Comparison of ENCODE assay signal across 7 cellular contexts in the genomic region with DNA sequence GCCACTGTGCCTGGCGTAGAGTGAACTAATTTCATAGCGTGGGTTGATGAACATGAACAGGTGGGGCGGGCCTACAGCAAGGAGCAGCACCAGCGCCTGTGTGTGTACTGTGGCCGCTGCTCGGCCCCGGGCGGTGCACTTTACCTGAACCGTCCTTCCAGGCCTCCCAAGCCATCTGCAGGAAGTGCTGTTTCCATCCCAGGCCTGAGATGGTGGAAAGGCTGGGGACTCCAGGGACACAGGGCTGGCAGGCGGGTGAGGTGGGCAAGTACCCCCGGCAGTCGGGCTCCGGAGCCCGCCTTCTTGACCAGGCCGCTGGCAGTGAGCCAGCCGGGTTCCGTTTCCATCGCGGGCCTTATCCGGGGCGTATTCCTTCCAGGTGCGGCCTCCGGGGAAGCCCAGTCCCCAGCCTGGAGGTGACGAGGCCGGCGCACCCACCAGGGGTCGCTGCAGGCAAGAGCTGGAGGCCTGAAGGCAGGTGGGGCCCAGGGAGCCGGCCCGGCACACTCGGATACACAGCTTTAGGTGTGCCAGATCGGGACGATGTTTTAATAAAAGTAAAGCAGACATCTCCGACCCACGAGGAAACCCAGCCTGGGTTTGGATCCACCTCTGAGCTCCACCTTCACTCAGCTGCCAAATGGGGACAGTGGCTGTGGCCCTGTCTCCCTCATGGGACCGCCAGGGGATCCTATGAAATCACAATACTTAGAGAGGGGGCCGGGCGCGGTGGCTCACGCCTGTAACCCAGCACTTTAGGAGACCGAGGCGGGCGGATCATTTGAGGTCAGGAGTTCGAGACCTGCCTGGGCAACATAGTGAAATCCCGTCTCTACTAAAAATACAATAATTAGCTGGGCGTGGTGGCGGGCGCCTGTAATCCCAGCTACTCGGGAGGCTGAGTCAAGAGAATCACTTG. TPM values are rescaled to one million over a fixed set of nuclear protein-coding genes. Genes with fewer than 3 reads are reported as not detected.
A peak's percentile ranks its signal among the peaks of the same experiment; 100 is the strongest.
DNase-seq lines count a peak whose midpoint lies in the region; ATAC-seq lines count a peak whose summit lies in the region.

No MANE protein-coding gene starts in this region.

- CTCF ChIA-PET in activated CD4-positive, alpha-beta memory T cell treated with anti-CD3 and anti-CD28 coated beads, Interleukin-2, amount 10 ng/mL, durations not matched to agents 7 days and 5 days (lab: Charles Lee) = interaction anchor here (0.6 to 2.3 kb wide), 23 partner anchors 9 to 396 kb away, joined by 3 to 20 read pairs (median 3); a partner anchor contains a TSS

- POLR2A ChIA-PET in activated CD4-positive, alpha-beta memory T cell treated with anti-CD3 and anti-CD28 coated beads, Interleukin-2, amount 10 ng/mL, durations not matched to agents 7 days and 5 days (lab: Charles Lee) = no interaction called here
- POLR2A ChIA-PET in naive thymus-derived CD8-positive, alpha-beta T cell (lab: Charles Lee) = interaction anchor here (0.9 to 1.1 kb wide), 2 partner anchors 23 to 295 kb away, joined by 3 read pairs; a partner anchor contains a TSS

- H3K4me3 Mint-ChIP-seq in activated CD4-positive, alpha-beta memory T cell treated with anti-CD3 and anti-CD28 coated beads, Interleukin-2, amount 10 ng/mL, durations not matched to agents 7 days and 5 days = no peak overlapping the region
- H3K4me3 Mint-ChIP-seq in effector memory CD8-positive, alpha-beta T cell = no peak overlapping the region
- no peak overlapping the region for H3K4me3 Mint-ChIP-seq in naive thymus-derived CD8-positive, alpha-beta T cell

- ATAC-seq in GM18502 (IDR thresholded peaks at IDR 0.05; ENCODE audit: poor library complexity, unreplicated experiment) (peak; percentile 77), HG02884 (IDR thresholded peaks at IDR 0.05; ENCODE audit: unreplicated experiment) (peak; percentile 69)
- peak; percentile 77 for ATAC-seq in effector memory CD8-positive, alpha-beta T cell (replicated peaks)
- ATAC-seq in naive thymus-derived CD8-positive, alpha-beta T cell = peak; percentile 76 to 89
- peak; percentile 72 for ATAC-seq in stimulated activated naive CD8-positive, alpha-beta T cell treated with anti-CD3 and anti-CD28 coated beads, Interleukin-15, Interleukin-2, amounts not matched to agents 100 U/mL and 50 U/mL, for 24 hours

- peaks cover 3% of the 10 kb centered on the region for H3K36me3 Mint-ChIP-seq in activated CD4-positive, alpha-beta memory T cell treated with anti-CD3 and anti-CD28 coated beads, Interleukin-2, amount 10 ng/mL, durations not matched to agents 7 days and 5 days (ENCODE audit: low read depth)
- no peaks in the 10 kb centered on the region for H3K36me3 Mint-ChIP-seq in effector memory CD8-positive, alpha-beta T cell (ENCODE audit: insufficient read depth)
- peaks cover 0 to 6% (median 0%) of the 10 kb centered on the region in 3 donors for H3K36me3 Mint-ChIP-seq in naive thymus-derived CD8-positive, alpha-beta T cell

- H3K9me3 Mint-ChIP-seq in activated CD4-positive, alpha-beta memory T cell treated with anti-CD3 and anti-CD28 coated beads, Interleukin-2, amount 10 ng/mL, durations not matched to agents 7 days and 5 days = peaks cover 4% of the 10 kb centered on the region
- peaks cover 5 to 7% of the 10 kb centered on the region in 2 donors for H3K9me3 Mint-ChIP-seq in effector memory CD8-positive, alpha-beta T cell
- peaks cover 0 to 17% (median 6%) of the 10 kb centered on the region in 9 donors for H3K9me3 Mint-ChIP-seq in naive thymus-derived CD8-positive, alpha-beta T cell

- peaks cover 4% of the 10 kb centered on the region for H3K4me1 Mint-ChIP-seq in activated CD4-positive, alpha-beta memory T cell treated with anti-CD3 and anti-CD28 coated beads, Interleukin-2, amount 10 ng/mL, durations not matched to agents 7 days and 5 days
- peaks cover 0 to 5% of the 10 kb centered on the region in 2 donors for H3K4me1 Mint-ChIP-seq in effector memory CD8-positive, alpha-beta T cell (ENCODE audit: low read depth in 2 of 2)
- H3K4me1 Mint-ChIP-seq in naive thymus-derived CD8-positive, alpha-beta T cell = peaks cover 5 to 11% (median 8%) of the 10 kb centered on the region in 4 donors

- peak; percentile 47 for DNase-seq in NCI-H510A (lab: John Stamatoyannopoulos, UW)
- DNase-seq in activated CD4-positive, alpha-beta memory T cell treated with anti-CD3 and anti-CD28 coated beads, Interleukin-2, amount 10 ng/mL, durations not matched to agents 7 days and 5 days = peak; percentile 76
- peak; percentile 72 to 75 (median 74) for DNase-seq in effector memory CD8-positive, alpha-beta T cell
- peak; percentile 48 to 84 (median 66) for DNase-seq in naive thymus-derived CD8-positive, alpha-beta T cell
- DNase-seq in stimulated activated naive CD8-positive, alpha-beta T cell treated with anti-CD3 and anti-CD28 coated beads, Interleukin-15, Interleukin-2, amounts not matched to agents 100 U/mL and 50 U/mL, for 24 hours = peak; percentile 89

- H3K27ac Mint-ChIP-seq in activated CD4-positive, alpha-beta memory T cell treated with anti-CD3 and anti-CD28 coated beads, Interleukin-2, amount 10 ng/mL, durations not matched to agents 7 days and 5 days = no peak overlapping the region
- H3K27ac Mint-ChIP-seq in effector memory CD8-positive, alpha-beta T cell = no peak overlapping the region
- H3K27ac Mint-ChIP-seq in naive thymus-derived CD8-positive, alpha-beta T cell = no peak overlapping the region

- H3K27me3 Mint-ChIP-seq in activated CD4-positive, alpha-beta memory T cell treated with anti-CD3 and anti-CD28 coated beads, Interleukin-2, amount 10 ng/mL, durations not matched to agents 7 days and 5 days = peaks cover 18% of the 10 kb centered on the region
- H3K27me3 Mint-ChIP-seq in effector memory CD8-positive, alpha-beta T cell = peaks cover 52 to 69% of the 10 kb centered on the region in 2 donors
- H3K27me3 Mint-ChIP-seq in naive thymus-derived CD8-positive, alpha-beta T cell = peaks cover 16 to 48% (median 26%) of the 10 kb centered on the region in 5 donors

RNA-seq across cellular contexts. Expression of a gene that starts 22.7 kb away (rescaled TPM):
- 100 to 1,000 TPM; 161 to 165 TPM for total RNA-seq in activated CD4-positive, alpha-beta memory T cell treated with anti-CD3 and anti-CD28 coated beads, Interleukin-2, amount 10 ng/mL, durations not matched to agents 7 days and 5 days
- 10 to 100 TPM; 30.9 to 34.7 TPM for total RNA-seq in naive thymus-derived CD8-positive, alpha-beta T cell
- 100 to 1,000 TPM in 1 of 3 donors, 10 to 100 TPM in 2; 64.1 to 126 (median 99.2) TPM for polyA plus RNA-seq in naive thymus-derived CD8-positive, alpha-beta T cell

Comparison
In these comparisons a context has a peak if more than half of its experiments do, and no peak if none do; other contexts are left out.
1. Peak in every context shown above with its lines: DNase-seq and ATAC-seq.
2. RNA of a gene that starts 22.7 kb away (total RNA-seq): 161 to 165 TPM in activated CD4-positive, alpha-beta memory T cell treated with anti-CD3 and anti-CD28 coated beads, Interleukin-2, amount 10 ng/mL, durations not matched to agents 7 days and 5 days; 30.9 to 34.7 TPM in naive thymus-derived CD8-positive, alpha-beta T cell; every median in the first group is over 4 times any median in the second.